Comparison of ENCODE assay signal across 8 cellular contexts in the genomic region with DNA sequence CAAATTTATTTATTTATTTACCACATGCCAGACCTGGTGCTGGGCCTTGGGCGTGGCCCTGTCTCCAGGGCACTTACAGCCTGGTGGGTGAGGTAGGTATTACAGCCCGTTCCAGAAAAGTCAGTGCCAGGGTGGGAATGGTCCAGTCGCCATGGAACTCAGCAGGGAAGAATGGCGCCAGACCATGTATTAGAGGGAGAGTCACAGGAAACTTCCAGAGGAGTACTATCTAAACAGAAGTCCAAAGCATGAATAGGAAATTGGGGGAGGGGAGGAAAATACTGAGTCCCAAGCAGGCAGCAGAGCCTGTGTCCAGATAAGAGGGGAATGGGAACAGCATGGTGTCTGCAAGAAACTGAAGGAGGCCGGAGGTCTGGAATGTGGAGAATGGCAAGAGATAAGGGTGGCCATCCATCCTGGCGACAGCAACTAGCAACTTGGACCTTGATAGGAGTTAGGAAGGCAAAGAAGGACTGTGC. TPM values are rescaled to one million over a fixed set of nuclear protein-coding genes. Genes with fewer than 3 reads are reported as not detected.
DNase-seq lines count a peak whose midpoint lies in the region; ATAC-seq and TF ChIP-seq lines count a peak whose summit lies in the region.

No MANE protein-coding gene starts in this region.

- WGBS in mesodermal cell (ENCODE audit: insufficient coverage in 2 of 2), 2 experiments: 27 to 42% methylated on average over 4 to 6 of the region's 6 CpGs

- CTCF ChIA-PET in CD4-positive, alpha-beta memory T cell (lab: Charles Lee; ENCODE audit: partially characterized antibody): interaction anchor here (0.7 to 1.6 kb wide), 9 partner anchors 9 to 58 kb away, joined by 3 to 10 read pairs (median 4); no protein-coding TSS in a partner anchor
- CTCF ChIA-PET in activated CD4-positive, alpha-beta T cell treated with anti-CD3 and anti-CD28 coated beads, Interleukin-2, amount 10 ng/mL, durations not matched to agents 7 days and 5 days (lab: Charles Lee): interaction anchor here (0.8 to 1.6 kb wide), 6 partner anchors 11 to 27 kb away, joined by 3 to 8 read pairs (median 4); partner anchors contain the start of gene SH3BP5

- no peaks in the 10 kb centered on the region for H3K9me3 Mint-ChIP-seq in CD4-positive, alpha-beta memory T cell
- no peaks in the 10 kb centered on the region for H3K9me3 Mint-ChIP-seq in brain
- H3K9me3 Mint-ChIP-seq in activated CD4-positive, alpha-beta T cell treated with anti-CD3 and anti-CD28 coated beads, Interleukin-2, amount 10 ng/mL, durations not matched to agents 7 days and 5 days: no peaks in the 10 kb centered on the region

- ATAC-seq in GM19351 (IDR thresholded peaks at IDR 0.05; ENCODE audit: unreplicated experiment): no peak

- no peak for DNase-seq in CD4-positive, alpha-beta memory T cell
- no peak for DNase-seq in NCI-H345 (lab: John Stamatoyannopoulos, UW)
- no peak for DNase-seq in stimulated activated CD4-positive, alpha-beta T cell treated with anti-CD3 and anti-CD28 coated beads, Interleukin-15, amount 100 ng/mL, for 24 hours
- DNase-seq in activated CD4-positive, alpha-beta T cell treated with anti-CD3 and anti-CD28 coated beads, Interleukin-2, amount 10 ng/mL, durations not matched to agents 7 days and 5 days: no peak

- peaks cover 48 to 61% of the 10 kb centered on the region in 2 donors for H3K36me3 Mint-ChIP-seq in CD4-positive, alpha-beta memory T cell
- H3K36me3 Mint-ChIP-seq in brain: peaks cover 47% of the 10 kb centered on the region
- peaks cover 57% of the 10 kb centered on the region for H3K36me3 Mint-ChIP-seq in activated CD4-positive, alpha-beta T cell treated with anti-CD3 and anti-CD28 coated beads, Interleukin-2, amount 10 ng/mL, durations not matched to agents 7 days and 5 days (ENCODE audit: low read depth)

- POLR2A ChIA-PET in CD4-positive, alpha-beta memory T cell (lab: Charles Lee; ENCODE audit: partially characterized antibody): interaction anchor here (0.6 to 2.1 kb wide), 8 partner anchors 9 to 56 kb away, joined by 3 to 18 read pairs (median 6); partner anchors contain the start of gene SH3BP5
- POLR2A ChIA-PET in activated CD4-positive, alpha-beta T cell treated with anti-CD3 and anti-CD28 coated beads, Interleukin-2, amount 10 ng/mL, durations not matched to agents 7 days and 5 days (lab: Charles Lee): no interaction called here

- H3K9ac ChIP-seq in HUES48 (ENCODE audit: low read depth, low read length): no peak overlapping the region

- no peak overlapping the region for H3K27ac ChIP-seq in CD4-positive, alpha-beta memory T cell (ENCODE audit: low read depth, low read length)
- peak overlapping the region; percentile 32 for H3K27ac ChIP-seq in HUES48 (ENCODE audit: low read depth, low read length)
- H3K27ac ChIP-seq in mesodermal cell (ENCODE audit: low read depth, low read length, severe bottlenecking): peak overlapping the region; percentile 89

- peak; percentile 19 to 44 for TF ChIP-seq CTCF in brain (conservative IDR thresholded peaks at IDR 0.05)

- intact Hi-C loops in CD4-positive, alpha-beta memory T cell (cut with micrococcal nuclease): no loop called here

- no peaks in the 10 kb centered on the region for H3K27me3 Mint-ChIP-seq in CD4-positive, alpha-beta memory T cell
- no peaks in the 10 kb centered on the region for H3K27me3 Mint-ChIP-seq in brain
- H3K27me3 Mint-ChIP-seq in activated CD4-positive, alpha-beta T cell treated with anti-CD3 and anti-CD28 coated beads, Interleukin-2, amount 10 ng/mL, durations not matched to agents 7 days and 5 days: no peaks in the 10 kb centered on the region

- H3K27ac Mint-ChIP-seq in CD4-positive, alpha-beta memory T cell: peak overlapping the region in 5 of 7 donors; percentile 19 to 78 (median 29)
- peak overlapping the region in 1 of 5 experiments; percentile 21 for H3K27ac Mint-ChIP-seq in brain
- no peak overlapping the region for H3K27ac Mint-ChIP-seq in activated CD4-positive, alpha-beta T cell treated with anti-CD3 and anti-CD28 coated beads, Interleukin-2, amount 10 ng/mL, durations not matched to agents 7 days and 5 days

- H3K4me1 ChIP-seq in CD4-positive, alpha-beta memory T cell (ENCODE audit: insufficient read depth, low read length): peaks cover 87% of the 10 kb centered on the region
- H3K4me1 ChIP-seq in HUES48 (ENCODE audit: control insufficient read depth, insufficient read depth, low read length) (peaks cover 12% of the 10 kb centered on the region), mesodermal cell (ENCODE audit: control insufficient read depth, insufficient read depth, low read length, poor library complexity, severe bottlenecking) (peaks cover 69% of the 10 kb centered on the region)

- no peaks in the 10 kb centered on the region for H3K27me3 ChIP-seq in CD4-positive, alpha-beta memory T cell (ENCODE audit: insufficient read depth, low read length)
- H3K27me3 ChIP-seq in HUES48 (ENCODE audit: control insufficient read depth, insufficient read depth, low read length): no peaks in the 10 kb centered on the region

- H3K4me3 Mint-ChIP-seq in CD4-positive, alpha-beta memory T cell: peak overlapping the region in 3 of 8 donors; percentile 10 to 67 (median 60)
- H3K4me3 Mint-ChIP-seq in brain: no peak overlapping the region
- no peak overlapping the region for H3K4me3 Mint-ChIP-seq in activated CD4-positive, alpha-beta T cell treated with anti-CD3 and anti-CD28 coated beads, Interleukin-2, amount 10 ng/mL, durations not matched to agents 7 days and 5 days

- H3K9me3 ChIP-seq in CD4-positive, alpha-beta memory T cell (ENCODE audit: control insufficient read depth in 1 of 2, low read length in 2 of 2): no peaks in the 10 kb centered on the region
- H3K9me3 ChIP-seq in HUES48 (ENCODE audit: control insufficient read depth, insufficient read depth, low read length) (no peaks in the 10 kb centered on the region), mesodermal cell (ENCODE audit: control insufficient read depth, low read length) (no peaks in the 10 kb centered on the region)

- peaks cover 23% of the 10 kb centered on the region for H3K36me3 ChIP-seq in CD4-positive, alpha-beta memory T cell (ENCODE audit: insufficient read depth, low read length)
- peaks cover 10% of the 10 kb centered on the region for H3K36me3 ChIP-seq in HUES48 (ENCODE audit: control insufficient read depth, insufficient read depth, low read length)
- H3K36me3 ChIP-seq in mesodermal cell (ENCODE audit: control insufficient read depth, insufficient read depth, low read length): peaks cover 36% of the 10 kb centered on the region

- H3K4me3 ChIP-seq in CD4-positive, alpha-beta memory T cell (ENCODE audit: low read length in 2 of 2): no peak overlapping the region
- no peak overlapping the region for H3K4me3 ChIP-seq in HUES48 (ENCODE audit: low read depth, low read length)
- no peak overlapping the region for H3K4me3 ChIP-seq in mesodermal cell (ENCODE audit: extremely low read depth, insufficient read depth, low read length, poor library complexity, severe bottlenecking)

- peaks cover 54 to 94% (median 74%) of the 10 kb centered on the region in 4 donors for H3K4me1 Mint-ChIP-seq in CD4-positive, alpha-beta memory T cell
- peaks cover 44% of the 10 kb centered on the region for H3K4me1 Mint-ChIP-seq in brain
- H3K4me1 Mint-ChIP-seq in activated CD4-positive, alpha-beta T cell treated with anti-CD3 and anti-CD28 coated beads, Interleukin-2, amount 10 ng/mL, durations not matched to agents 7 days and 5 days: peaks cover 64% of the 10 kb centered on the region

RNA-seq across cellular contexts. Expression of gene SH3BP5, which starts 27.0 kb away (rescaled TPM):
- 10 to 100 TPM; 55.8 to 56.9 TPM for total RNA-seq in CD4-positive, alpha-beta memory T cell
- 100 to 1,000 TPM in 1 of 2 donors, 10 to 100 TPM in 1; 48.2 to 118 TPM for polyA plus RNA-seq in CD4-positive, alpha-beta memory T cell
- polyA plus RNA-seq in brain (ENCODE audit: insufficient read depth, low read depth, low replicate concordance): 48.1 TPM
- polyA plus RNA-seq in mesodermal cell (2013, experiment 1 of 2): 41.1 TPM
- 40.9 TPM for polyA plus RNA-seq in mesodermal cell (2013, experiment 2 of 2)
- 10 to 100 TPM; 33.8 to 38.2 TPM for total RNA-seq in activated CD4-positive, alpha-beta T cell treated with anti-CD3 and anti-CD28 coated beads, Interleukin-2, amount 10 ng/mL, durations not matched to agents 7 days and 5 days
